ENCODE assay signal across 1 cellular context in the genomic region with DNA sequence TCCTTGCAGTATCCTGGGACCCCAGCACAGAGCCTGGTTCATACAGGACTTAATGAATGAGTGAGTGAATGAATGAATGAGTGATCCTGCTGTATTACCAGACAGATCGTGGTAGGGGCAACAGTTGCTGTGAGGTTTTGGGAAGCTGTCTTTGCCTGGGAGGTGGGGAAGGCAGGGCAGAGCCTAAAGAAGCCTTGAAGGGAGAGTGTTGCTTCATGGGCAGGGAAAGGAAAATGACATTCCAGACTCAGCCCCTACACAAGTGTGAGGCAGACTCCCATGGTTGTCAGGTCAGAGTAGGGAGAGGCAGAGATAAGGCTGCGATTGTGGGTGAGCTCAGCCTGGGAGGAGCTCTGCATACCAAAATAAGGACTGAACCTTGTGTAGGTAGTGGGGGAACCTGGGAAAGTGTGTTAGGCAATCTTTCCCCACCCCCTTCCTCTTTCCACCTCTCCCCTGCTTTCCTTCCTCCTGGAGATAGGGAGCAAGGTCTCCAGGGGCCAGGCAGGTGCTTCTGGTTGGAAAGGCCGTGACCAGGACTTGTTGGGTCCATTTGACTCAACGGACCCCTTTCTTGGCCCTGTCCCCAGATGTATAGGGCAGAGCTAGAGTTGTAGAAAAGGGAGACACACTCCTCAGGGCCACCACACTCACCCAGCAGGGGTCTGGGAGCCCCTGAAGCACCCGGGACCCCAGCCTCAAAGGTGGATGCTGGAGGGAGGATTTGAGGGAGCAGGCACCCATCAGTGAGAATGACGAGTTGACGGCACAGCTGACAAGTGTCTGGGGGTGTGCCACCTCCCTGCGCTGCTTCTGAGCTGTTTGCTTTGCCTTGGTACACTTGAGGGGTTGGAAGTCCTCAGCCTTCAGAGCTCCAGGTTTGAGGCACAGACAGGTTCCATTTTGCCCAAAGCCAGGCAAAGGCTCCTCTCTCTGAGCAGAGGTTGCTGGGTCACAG.
TF ChIP-seq lines count a peak whose summit lies in the region.

No MANE protein-coding gene starts in this region.

TF ChIP-seq in HepG2, 621 proteins besides CTCF, POLR2A, EP300 and RAD21 (continued from another document and continues in another):
- TF ChIP-seq, protein P1, sequence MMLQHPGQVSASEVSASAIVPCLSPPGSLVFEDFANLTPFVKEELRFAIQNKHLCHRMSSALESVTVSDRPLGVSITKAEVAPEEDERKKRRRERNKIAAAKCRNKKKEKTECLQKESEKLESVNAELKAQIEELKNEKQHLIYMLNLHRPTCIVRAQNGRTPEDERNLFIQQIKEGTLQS (CRISPR knock-in tag; IDR thresholded peaks at IDR 0.05) = peak; percentile 81
- TF ChIP-seq STAT5B (CRISPR knock-in tag; IDR thresholded peaks at IDR 0.05) = no peak
- TF ChIP-seq MAFG (CRISPR knock-in tag; IDR thresholded peaks at IDR 0.05) = no peak
- no peak for TF ChIP-seq ZSCAN20 (CRISPR knock-in tag; IDR thresholded peaks at IDR 0.05; ENCODE audit: borderline replicate concordance)
- no peak for TF ChIP-seq ZNF484 (CRISPR knock-in tag; IDR thresholded peaks at IDR 0.05; ENCODE audit: borderline replicate concordance, low read depth)
- TF ChIP-seq, protein P2, sequence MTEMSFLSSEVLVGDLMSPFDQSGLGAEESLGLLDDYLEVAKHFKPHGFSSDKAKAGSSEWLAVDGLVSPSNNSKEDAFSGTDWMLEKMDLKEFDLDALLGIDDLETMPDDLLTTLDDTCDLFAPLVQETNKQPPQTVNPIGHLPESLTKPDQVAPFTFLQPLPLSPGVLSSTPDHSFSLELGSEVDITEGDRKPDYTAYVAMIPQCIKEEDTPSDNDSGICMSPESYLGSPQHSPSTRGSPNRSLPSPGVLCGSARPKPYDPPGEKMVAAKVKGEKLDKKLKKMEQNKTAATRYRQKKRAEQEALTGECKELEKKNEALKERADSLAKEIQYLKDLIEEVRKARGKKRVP (CRISPR knock-in tag; IDR thresholded peaks at IDR 0.05) = no peak
- TF ChIP-seq ZBTB20 (CRISPR knock-in tag; IDR thresholded peaks at IDR 0.05; ENCODE audit: borderline replicate concordance, low read depth) = peak; percentile 77; the same call in 1 of the 2 replicates
- peak; percentile 53; the same call in 1 of the 2 replicates for TF ChIP-seq ISL2 (CRISPR knock-in tag; IDR thresholded peaks at IDR 0.05)
- TF ChIP-seq YEATS2 (CRISPR knock-in tag; IDR thresholded peaks at IDR 0.05; ENCODE audit: borderline replicate concordance) = 0 out of 2 replicates have a peak, but pooled peaks have one; percentile 21
- TF ChIP-seq HMG20A (CRISPR knock-in tag; IDR thresholded peaks at IDR 0.05; ENCODE audit: borderline replicate concordance) = peak; percentile 63; the same call in 1 of the 2 replicates
- no peak for TF ChIP-seq ZNF33A (CRISPR knock-in tag; IDR thresholded peaks at IDR 0.05; ENCODE audit: borderline replicate concordance)
- TF ChIP-seq, protein P3, sequence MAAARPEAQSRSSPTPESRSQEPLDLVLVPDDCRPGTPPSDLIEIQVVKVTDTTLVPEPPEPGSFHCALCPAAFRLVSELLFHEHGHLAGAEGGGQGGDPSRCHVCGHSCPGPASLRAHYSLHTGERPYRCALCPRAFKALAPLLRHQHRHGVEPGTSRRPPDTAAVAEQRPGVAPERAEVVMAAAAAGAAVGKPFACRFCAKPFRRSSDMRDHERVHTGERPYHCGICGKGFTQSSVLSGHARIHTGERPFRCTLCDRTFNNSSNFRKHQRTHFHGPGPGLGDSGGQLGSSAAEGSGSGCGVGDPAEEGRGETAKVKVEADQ (CRISPR knock-in tag; IDR thresholded peaks at IDR 0.05; ENCODE audit: borderline replicate concordance) = peak; percentile 68
- no peak for TF ChIP-seq XBP1 (CRISPR knock-in tag; IDR thresholded peaks at IDR 0.05)
- no peak for TF ChIP-seq ZNF570 (CRISPR knock-in tag; IDR thresholded peaks at IDR 0.05; ENCODE audit: borderline replicate concordance)
- TF ChIP-seq NFYB (CRISPR knock-in tag; IDR thresholded peaks at IDR 0.05) = no peak
- TF ChIP-seq NR3C1 (CRISPR knock-in tag; IDR thresholded peaks at IDR 0.05) = no peak
- TF ChIP-seq, protein P4, sequence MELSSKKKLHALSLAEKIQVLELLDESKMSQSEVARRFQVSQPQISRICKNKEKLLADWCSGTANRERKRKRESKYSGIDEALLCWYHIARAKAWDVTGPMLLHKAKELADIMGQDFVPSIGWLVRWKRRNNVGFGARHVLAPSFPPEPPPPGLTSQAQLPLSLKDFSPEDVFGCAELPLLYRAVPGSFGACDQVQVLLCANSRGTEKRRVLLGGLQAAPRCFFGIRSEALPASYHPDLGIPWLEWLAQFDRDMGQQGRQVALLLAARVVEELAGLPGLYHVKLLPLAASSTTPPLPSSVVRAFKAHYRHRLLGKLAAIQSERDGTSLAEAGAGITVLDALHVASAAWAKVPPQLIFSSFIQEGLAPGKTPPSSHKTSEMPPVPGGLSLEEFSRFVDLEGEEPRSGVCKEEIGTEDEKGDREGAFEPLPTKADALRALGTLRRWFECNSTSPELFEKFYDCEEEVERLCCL (CRISPR knock-in tag; IDR thresholded peaks at IDR 0.05; ENCODE audit: borderline replicate concordance) = no peak
- TF ChIP-seq, protein P5, sequence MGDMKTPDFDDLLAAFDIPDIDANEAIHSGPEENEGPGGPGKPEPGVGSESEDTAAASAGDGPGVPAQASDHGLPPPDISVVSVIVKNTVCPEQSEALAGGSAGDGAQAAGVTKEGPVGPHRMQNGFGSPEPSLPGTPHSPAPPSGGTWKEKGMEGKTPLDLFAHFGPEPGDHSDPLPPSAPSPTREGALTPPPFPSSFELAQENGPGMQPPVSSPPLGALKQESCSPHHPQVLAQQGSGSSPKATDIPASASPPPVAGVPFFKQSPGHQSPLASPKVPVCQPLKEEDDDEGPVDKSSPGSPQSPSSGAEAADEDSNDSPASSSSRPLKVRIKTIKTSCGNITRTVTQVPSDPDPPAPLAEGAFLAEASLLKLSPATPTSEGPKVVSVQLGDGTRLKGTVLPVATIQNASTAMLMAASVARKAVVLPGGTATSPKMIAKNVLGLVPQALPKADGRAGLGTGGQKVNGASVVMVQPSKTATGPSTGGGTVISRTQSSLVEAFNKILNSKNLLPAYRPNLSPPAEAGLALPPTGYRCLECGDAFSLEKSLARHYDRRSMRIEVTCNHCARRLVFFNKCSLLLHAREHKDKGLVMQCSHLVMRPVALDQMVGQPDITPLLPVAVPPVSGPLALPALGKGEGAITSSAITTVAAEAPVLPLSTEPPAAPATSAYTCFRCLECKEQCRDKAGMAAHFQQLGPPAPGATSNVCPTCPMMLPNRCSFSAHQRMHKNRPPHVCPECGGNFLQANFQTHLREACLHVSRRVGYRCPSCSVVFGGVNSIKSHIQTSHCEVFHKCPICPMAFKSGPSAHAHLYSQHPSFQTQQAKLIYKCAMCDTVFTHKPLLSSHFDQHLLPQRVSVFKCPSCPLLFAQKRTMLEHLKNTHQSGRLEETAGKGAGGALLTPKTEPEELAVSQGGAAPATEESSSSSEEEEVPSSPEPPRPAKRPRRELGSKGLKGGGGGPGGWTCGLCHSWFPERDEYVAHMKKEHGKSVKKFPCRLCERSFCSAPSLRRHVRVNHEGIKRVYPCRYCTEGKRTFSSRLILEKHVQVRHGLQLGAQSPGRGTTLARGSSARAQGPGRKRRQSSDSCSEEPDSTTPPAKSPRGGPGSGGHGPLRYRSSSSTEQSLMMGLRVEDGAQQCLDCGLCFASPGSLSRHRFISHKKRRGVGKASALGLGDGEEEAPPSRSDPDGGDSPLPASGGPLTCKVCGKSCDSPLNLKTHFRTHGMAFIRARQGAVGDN (CRISPR knock-in tag; IDR thresholded peaks at IDR 0.05) = peak; percentile 83
- 0 out of 2 replicates have a peak, but pooled peaks have one; percentile 24 for TF ChIP-seq LCORL (IDR thresholded peaks at IDR 0.05)
- peak; percentile 93 for TF ChIP-seq LCORL (CRISPR knock-in tag; IDR thresholded peaks at IDR 0.05)
- TF ChIP-seq DMAP1 (CRISPR knock-in tag; IDR thresholded peaks at IDR 0.05) = peak; percentile 73
- TF ChIP-seq, protein P6, sequence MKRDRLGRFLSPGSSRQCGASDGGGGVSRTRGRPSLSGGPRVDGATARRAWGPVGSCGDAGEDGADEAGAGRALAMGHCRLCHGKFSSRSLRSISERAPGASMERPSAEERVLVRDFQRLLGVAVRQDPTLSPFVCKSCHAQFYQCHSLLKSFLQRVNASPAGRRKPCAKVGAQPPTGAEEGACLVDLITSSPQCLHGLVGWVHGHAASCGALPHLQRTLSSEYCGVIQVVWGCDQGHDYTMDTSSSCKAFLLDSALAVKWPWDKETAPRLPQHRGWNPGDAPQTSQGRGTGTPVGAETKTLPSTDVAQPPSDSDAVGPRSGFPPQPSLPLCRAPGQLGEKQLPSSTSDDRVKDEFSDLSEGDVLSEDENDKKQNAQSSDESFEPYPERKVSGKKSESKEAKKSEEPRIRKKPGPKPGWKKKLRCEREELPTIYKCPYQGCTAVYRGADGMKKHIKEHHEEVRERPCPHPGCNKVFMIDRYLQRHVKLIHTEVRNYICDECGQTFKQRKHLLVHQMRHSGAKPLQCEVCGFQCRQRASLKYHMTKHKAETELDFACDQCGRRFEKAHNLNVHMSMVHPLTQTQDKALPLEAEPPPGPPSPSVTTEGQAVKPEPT (CRISPR knock-in tag; IDR thresholded peaks at IDR 0.05; ENCODE audit: low read depth) = peak; percentile 31; the same call in 1 of the 2 replicates
- TF ChIP-seq, protein P7, sequence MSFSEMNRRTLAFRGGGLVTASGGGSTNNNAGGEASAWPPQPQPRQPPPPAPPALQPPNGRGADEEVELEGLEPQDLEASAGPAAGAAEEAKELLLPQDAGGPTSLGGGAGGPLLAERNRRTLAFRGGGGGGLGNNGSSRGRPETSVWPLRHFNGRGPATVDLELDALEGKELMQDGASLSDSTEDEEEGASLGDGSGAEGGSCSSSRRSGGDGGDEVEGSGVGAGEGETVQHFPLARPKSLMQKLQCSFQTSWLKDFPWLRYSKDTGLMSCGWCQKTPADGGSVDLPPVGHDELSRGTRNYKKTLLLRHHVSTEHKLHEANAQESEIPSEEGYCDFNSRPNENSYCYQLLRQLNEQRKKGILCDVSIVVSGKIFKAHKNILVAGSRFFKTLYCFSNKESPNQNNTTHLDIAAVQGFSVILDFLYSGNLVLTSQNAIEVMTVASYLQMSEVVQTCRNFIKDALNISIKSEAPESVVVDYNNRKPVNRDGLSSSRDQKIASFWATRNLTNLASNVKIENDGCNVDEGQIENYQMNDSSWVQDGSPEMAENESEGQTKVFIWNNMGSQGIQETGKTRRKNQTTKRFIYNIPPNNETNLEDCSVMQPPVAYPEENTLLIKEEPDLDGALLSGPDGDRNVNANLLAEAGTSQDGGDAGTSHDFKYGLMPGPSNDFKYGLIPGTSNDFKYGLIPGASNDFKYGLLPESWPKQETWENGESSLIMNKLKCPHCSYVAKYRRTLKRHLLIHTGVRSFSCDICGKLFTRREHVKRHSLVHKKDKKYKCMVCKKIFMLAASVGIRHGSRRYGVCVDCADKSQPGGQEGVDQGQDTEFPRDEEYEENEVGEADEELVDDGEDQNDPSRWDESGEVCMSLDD (CRISPR knock-in tag; IDR thresholded peaks at IDR 0.05; ENCODE audit: borderline replicate concordance) = no peak
- TF ChIP-seq, protein P8, sequence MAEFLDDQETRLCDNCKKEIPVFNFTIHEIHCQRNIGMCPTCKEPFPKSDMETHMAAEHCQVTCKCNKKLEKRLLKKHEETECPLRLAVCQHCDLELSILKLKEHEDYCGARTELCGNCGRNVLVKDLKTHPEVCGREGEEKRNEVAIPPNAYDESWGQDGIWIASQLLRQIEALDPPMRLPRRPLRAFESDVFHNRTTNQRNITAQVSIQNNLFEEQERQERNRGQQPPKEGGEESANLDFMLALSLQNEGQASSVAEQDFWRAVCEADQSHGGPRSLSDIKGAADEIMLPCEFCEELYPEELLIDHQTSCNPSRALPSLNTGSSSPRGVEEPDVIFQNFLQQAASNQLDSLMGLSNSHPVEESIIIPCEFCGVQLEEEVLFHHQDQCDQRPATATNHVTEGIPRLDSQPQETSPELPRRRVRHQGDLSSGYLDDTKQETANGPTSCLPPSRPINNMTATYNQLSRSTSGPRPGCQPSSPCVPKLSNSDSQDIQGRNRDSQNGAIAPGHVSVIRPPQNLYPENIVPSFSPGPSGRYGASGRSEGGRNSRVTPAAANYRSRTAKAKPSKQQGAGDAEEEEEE (CRISPR knock-in tag; IDR thresholded peaks at IDR 0.05; ENCODE audit: borderline replicate concordance) = no peak
- TF ChIP-seq KLF13 (CRISPR knock-in tag; IDR thresholded peaks at IDR 0.05) = no peak
- peak; percentile 33; the same call in 1 of the 2 replicates for TF ChIP-seq ZNF652 (CRISPR knock-in tag; IDR thresholded peaks at IDR 0.05; ENCODE audit: borderline replicate concordance, low read depth)
- no peak for TF ChIP-seq HHEX (CRISPR knock-in tag; IDR thresholded peaks at IDR 0.05)
- TF ChIP-seq, protein P9, sequence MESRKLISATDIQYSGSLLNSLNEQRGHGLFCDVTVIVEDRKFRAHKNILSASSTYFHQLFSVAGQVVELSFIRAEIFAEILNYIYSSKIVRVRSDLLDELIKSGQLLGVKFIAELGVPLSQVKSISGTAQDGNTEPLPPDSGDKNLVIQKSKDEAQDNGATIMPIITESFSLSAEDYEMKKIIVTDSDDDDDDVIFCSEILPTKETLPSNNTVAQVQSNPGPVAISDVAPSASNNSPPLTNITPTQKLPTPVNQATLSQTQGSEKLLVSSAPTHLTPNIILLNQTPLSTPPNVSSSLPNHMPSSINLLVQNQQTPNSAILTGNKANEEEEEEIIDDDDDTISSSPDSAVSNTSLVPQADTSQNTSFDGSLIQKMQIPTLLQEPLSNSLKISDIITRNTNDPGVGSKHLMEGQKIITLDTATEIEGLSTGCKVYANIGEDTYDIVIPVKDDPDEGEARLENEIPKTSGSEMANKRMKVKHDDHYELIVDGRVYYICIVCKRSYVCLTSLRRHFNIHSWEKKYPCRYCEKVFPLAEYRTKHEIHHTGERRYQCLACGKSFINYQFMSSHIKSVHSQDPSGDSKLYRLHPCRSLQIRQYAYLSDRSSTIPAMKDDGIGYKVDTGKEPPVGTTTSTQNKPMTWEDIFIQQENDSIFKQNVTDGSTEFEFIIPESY (CRISPR knock-in tag; IDR thresholded peaks at IDR 0.05) = no peak
- peak; percentile 17 for TF ChIP-seq YY1 (IDR thresholded peaks at IDR 0.05; ENCODE audit: insufficient read depth, insufficient replicate concordance, low read depth, low read length)
- TF ChIP-seq, protein P10, sequence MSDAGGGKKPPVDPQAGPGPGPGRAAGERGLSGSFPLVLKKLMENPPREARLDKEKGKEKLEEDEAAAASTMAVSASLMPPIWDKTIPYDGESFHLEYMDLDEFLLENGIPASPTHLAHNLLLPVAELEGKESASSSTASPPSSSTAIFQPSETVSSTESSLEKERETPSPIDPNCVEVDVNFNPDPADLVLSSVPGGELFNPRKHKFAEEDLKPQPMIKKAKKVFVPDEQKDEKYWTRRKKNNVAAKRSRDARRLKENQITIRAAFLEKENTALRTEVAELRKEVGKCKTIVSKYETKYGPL (CRISPR knock-in tag; IDR thresholded peaks at IDR 0.05) = no peak
- peak; percentile 82 for TF ChIP-seq RARA (CRISPR knock-in tag; IDR thresholded peaks at IDR 0.05)
- TF ChIP-seq ZSCAN29 (CRISPR knock-in tag; conservative IDR thresholded peaks at IDR 0.05) = 0 out of 2 replicates have a peak, but pooled peaks have one; percentile 80
- no peak for TF ChIP-seq ZNF138 (CRISPR knock-in tag; IDR thresholded peaks at IDR 0.05; ENCODE audit: low read depth)
- no peak for TF ChIP-seq TOPORS (CRISPR knock-in tag; IDR thresholded peaks at IDR 0.05)
- no peak for TF ChIP-seq PRMT3 (CRISPR knock-in tag; IDR thresholded peaks at IDR 0.05; ENCODE audit: borderline replicate concordance, low read depth)
- TF ChIP-seq, protein P11, sequence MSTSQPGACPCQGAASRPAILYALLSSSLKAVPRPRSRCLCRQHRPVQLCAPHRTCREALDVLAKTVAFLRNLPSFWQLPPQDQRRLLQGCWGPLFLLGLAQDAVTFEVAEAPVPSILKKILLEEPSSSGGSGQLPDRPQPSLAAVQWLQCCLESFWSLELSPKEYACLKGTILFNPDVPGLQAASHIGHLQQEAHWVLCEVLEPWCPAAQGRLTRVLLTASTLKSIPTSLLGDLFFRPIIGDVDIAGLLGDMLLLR (CRISPR knock-in tag; IDR thresholded peaks at IDR 0.05) = no peak
- no peak; the same call in 1 of the 2 replicates for TF ChIP-seq KDM3A (CRISPR knock-in tag; IDR thresholded peaks at IDR 0.05; ENCODE audit: low read depth)
- TF ChIP-seq CHD2 (IDR thresholded peaks at IDR 0.05; ENCODE audit: low read depth, low read length) = no peak
- TF ChIP-seq ZNF3 (CRISPR knock-in tag; IDR thresholded peaks at IDR 0.05) = no peak
